In genomic region chr2:23273786-23274185, GRCh38 we compare ENCODE assay signal across 32 cellular contexts.
DNase-seq lines count a peak whose midpoint lies in the region; ATAC-seq, FAIRE-seq and TF ChIP-seq lines count a peak whose summit lies in the region.
"Had no signal": no experiment of that assay in that cellular context is flagged by ENCODE, and none has a peak within 500 bp of the region (broad histone marks: within the 10 kb centered on the region; RNA-seq: fewer than 3 reads in every experiment).

No MANE protein-coding gene starts in this region.

- H3K27me3 ChIP-seq in sigmoid colon = no peaks in the 10 kb centered on the region
- H3K27me3 ChIP-seq: BE2C, SJSA1, vagina had no signal

- no peak for ATAC-seq in GM19463 (IDR thresholded peaks at IDR 0.05; ENCODE audit: unreplicated experiment)
- ATAC-seq in HG03442 (IDR thresholded peaks at IDR 0.05; ENCODE audit: unreplicated experiment) = no peak
- ATAC-seq: activated naive CD4-positive, alpha-beta T cell treated with anti-CD3 and anti-CD28 coated beads, Interleukin-2, amount 50 U/mL, for 72 hours; esophagus mucosa; GM12878; Panc1; psoas muscle; T-helper 17 cell had no signal

- intact Hi-C loops in sigmoid colon (cut with DNase I) = no loop called here

- no peak overlapping the region for H3K27ac ChIP-seq in sigmoid colon
- H3K27ac ChIP-seq: psoas muscle, SJSA1, skin epidermis, vagina had no signal

- peak; percentile 4 for FAIRE-seq in GM19239 (lab: Jason Lieb, UNC)
- FAIRE-seq: frontal cortex, GM12878 had no signal

- TF ChIP-seq CTCF in sigmoid colon (IDR thresholded peaks at IDR 0.05) = no peak

- no peaks in the 10 kb centered on the region for H3K36me3 ChIP-seq in sigmoid colon
- H3K36me3 ChIP-seq: BE2C, SJSA1, vagina had no signal

- no peaks in the 10 kb centered on the region for H3K9me3 ChIP-seq in sigmoid colon
- H3K9me3 ChIP-seq: BE2C, psoas muscle, SJSA1, vagina had no signal

- H3K4me1 ChIP-seq in sigmoid colon = peaks cover 0 to 18% (median 15%) of the 10 kb centered on the region in 4 donors
- H3K4me1 ChIP-seq: BE2C, psoas muscle, SJSA1, vagina had no signal

- peak; percentile 31 for DNase-seq in 8988T
- no peak for DNase-seq in GM19239 (ENCODE audit: insufficient read length, low spot score)
- peak; percentile 24 for DNase-seq in RPMI7951 (ENCODE audit: low read depth)
- DNase-seq in glomerular visceral epithelial cell (ENCODE audit: extremely low spot score) = peak; percentile 58
- no peak for DNase-seq in D341Med (ENCODE audit: low spot score)
- no peak for DNase-seq in sigmoid colon
- DNase-seq: ACHN; activated CD4-positive, alpha-beta T cell treated with anti-CD3 and anti-CD28 coated beads for 1 hour; activated T-cell treated with anti-CD3 and anti-CD28 coated beads for 4 hours; aorta; BE2C; cortex of kidney; DMS79; Kasumi-1; naive B cell; NCI-H1048; NCI-H1694; NCI-H2171 treated with DMSO at 0.1 percent for 48 hours; NCI-H524 treated with DMSO at 0.1 percent for 48 hours; NK-92 treated with Interleukin-12 subunit alpha and Interleukin-12 subunit beta, amount 100 ng/mL, for 24 hours; psoas muscle; T-helper 17 cell had no signal

- TF ChIP-seq POLR2A in sigmoid colon (IDR thresholded peaks at IDR 0.05) = no peak

- WGBS in sigmoid colon, 2 donors = 79 to 95% methylated on average over 3 of the region's 3 CpGs

- TF ChIP-seq EP300 in sigmoid colon (IDR thresholded peaks at IDR 0.05) = no peak

- H3K4me3 ChIP-seq in sigmoid colon = no peak overlapping the region
- H3K4me3 ChIP-seq: GM12878, psoas muscle, SJSA1, skin epidermis, vagina had no signal

Comparison
In these comparisons a context has a peak if more than half of its experiments do, and no peak if none do; other contexts are left out.
1. DNase-seq: peak in 8988T (single experiment), RPMI7951 (single experiment) and glomerular visceral epithelial cell (single experiment); none in GM19239 (single experiment), D341Med (single experiment) and sigmoid colon (single experiment).